In the genomic region with DNA sequence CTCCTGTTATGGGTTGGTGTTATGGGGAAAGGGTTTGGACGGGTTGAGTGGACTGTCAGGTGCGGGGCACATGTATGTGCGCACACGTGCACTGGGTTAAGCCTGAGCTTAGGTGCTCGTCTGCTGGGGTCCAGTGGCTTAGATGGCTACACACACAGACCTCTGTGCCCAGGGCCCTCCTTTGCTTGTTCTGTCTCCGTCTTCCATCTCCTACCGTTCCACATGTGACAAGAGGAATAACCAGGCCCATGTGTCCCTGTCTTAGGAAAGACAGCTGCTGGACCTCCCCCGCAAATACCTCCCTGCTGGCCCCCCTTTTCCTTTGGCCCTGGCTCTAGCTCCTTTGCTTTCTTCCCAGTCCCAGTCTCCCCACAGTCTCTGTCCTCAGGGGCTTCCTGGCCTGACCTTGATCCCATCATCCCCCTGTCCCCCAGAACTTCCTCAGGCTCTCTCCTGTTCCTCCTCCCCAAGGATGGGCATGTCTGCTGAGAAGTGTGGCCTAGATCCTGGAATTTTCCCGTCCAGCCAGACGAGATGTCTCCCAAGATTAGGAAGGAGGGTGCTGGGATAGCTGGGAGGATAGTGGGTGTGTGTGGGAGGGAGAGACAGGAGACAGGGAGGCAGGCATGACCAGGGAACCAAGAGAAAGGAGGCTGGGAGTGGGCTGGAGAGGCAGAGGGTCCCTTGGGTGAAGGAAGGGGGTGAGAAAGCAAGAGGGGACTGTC, we compare ENCODE assay signal across 1 cellular context.
TF ChIP-seq lines count a peak whose summit lies in the region.

No MANE protein-coding gene starts in this region.

TF ChIP-seq in IMR-90, 13 proteins besides CTCF, POLR2A, EP300 and RAD21:
- TF ChIP-seq USF2 (IDR thresholded peaks at IDR 0.05; ENCODE audit: low read depth, low read length): no peak
- TF ChIP-seq CEBPB (IDR thresholded peaks at IDR 0.05; ENCODE audit: low read depth, low read length): no peak
- no peak for TF ChIP-seq BHLHE40 (IDR thresholded peaks at IDR 0.05; ENCODE audit: low read depth, low read length)
- TF ChIP-seq MAFK (IDR thresholded peaks at IDR 0.05; ENCODE audit: low read depth, low read length): no peak
- no peak for TF ChIP-seq SMC3 (IDR thresholded peaks at IDR 0.05; ENCODE audit: low read depth, low read length)
- TF ChIP-seq, protein P1, sequence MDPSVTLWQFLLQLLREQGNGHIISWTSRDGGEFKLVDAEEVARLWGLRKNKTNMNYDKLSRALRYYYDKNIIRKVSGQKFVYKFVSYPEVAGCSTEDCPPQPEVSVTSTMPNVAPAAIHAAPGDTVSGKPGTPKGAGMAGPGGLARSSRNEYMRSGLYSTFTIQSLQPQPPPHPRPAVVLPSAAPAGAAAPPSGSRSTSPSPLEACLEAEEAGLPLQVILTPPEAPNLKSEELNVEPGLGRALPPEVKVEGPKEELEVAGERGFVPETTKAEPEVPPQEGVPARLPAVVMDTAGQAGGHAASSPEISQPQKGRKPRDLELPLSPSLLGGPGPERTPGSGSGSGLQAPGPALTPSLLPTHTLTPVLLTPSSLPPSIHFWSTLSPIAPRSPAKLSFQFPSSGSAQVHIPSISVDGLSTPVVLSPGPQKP (IDR thresholded peaks at IDR 0.05; ENCODE audit: borderline replicate concordance, low read depth, low read length): no peak
- TF ChIP-seq RCOR1 (IDR thresholded peaks at IDR 0.05; ENCODE audit: insufficient replicate concordance, low read length): no peak
- no peak for TF ChIP-seq CHD1 (IDR thresholded peaks at IDR 0.05; ENCODE audit: low read depth, low read length)
- TF ChIP-seq RFX5 (IDR thresholded peaks at IDR 0.05; ENCODE audit: low read depth, low read length): no peak
- TF ChIP-seq MAZ (IDR thresholded peaks at IDR 0.05; ENCODE audit: borderline replicate concordance, low read depth, low read length): no peak
- no peak for TF ChIP-seq MXI1 (IDR thresholded peaks at IDR 0.05; ENCODE audit: borderline replicate concordance, low read depth, low read length)
- no peak for TF ChIP-seq FOS (IDR thresholded peaks at IDR 0.05; ENCODE audit: low read depth, low read length)
- no peak for TF ChIP-seq NFE2L2 (IDR thresholded peaks at IDR 0.05; ENCODE audit: low read depth, low read length)
TF ChIP-seq in IMR-90: peak in this region for 0.
